In the genomic region with DNA sequence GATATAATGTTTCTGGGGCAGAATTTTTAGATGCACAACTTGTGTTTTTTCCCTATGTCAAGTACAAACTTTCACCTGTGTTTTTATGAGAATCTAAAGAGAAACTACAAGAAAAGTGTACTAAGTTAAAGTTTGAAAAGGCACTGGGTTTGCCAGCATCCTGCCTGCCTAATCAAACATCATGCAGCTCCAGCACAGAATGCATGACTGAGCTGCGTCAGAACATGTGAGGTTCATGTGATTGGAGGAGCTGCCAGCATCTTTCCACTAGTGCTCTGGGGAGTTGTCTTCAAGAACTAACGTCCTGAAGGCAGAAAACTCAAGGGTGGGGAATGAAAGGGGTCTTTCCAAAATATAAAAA, we compare ENCODE assay signal across 8 cellular contexts. TPM values are rescaled to one million over a fixed set of nuclear protein-coding genes. Genes with fewer than 3 reads are reported as not detected.
A peak's percentile ranks its signal among the peaks of the same experiment; 100 is the strongest.
DNase-seq lines count a peak whose midpoint lies in the region; ATAC-seq and TF ChIP-seq lines count a peak whose summit lies in the region.

No MANE protein-coding gene starts in this region.

- peak overlapping the region; percentile 26 for H3K27ac Mint-ChIP-seq in stimulated activated effector memory CD8-positive, alpha-beta T cell treated with anti-CD3 and anti-CD28 coated beads, Interleukin-12 subunit alpha, Interleukin-12 subunit beta, amount 100 ng/mL, for 72 hours

- H3K27ac ChIP-seq in A673 (ENCODE audit: low read depth, low read length, poor library complexity, severe bottlenecking) = no peak overlapping the region

- H3K4me1 Mint-ChIP-seq in stimulated activated effector memory CD8-positive, alpha-beta T cell treated with anti-CD3 and anti-CD28 coated beads, Interleukin-12 subunit alpha, Interleukin-12 subunit beta, amount 100 ng/mL, for 72 hours = peaks cover 46% of the 10 kb centered on the region

- no peak for TF ChIP-seq CTCF in A673 (conservative IDR thresholded peaks at IDR 0.05; ENCODE audit: low read depth, low read length)

- intact Hi-C loops in A673 (cut with micrococcal nuclease; ENCODE audit: unreplicated experiment) = loop anchor here (10.0 kb wide), 1 partner anchor 268 kb away; no protein-coding TSS in a partner anchor

- CTCF ChIA-PET in A673 (lab: Charles Lee) = interaction anchor here (0.5 kb wide), 1 partner anchor 9 kb away, joined by 3 read pairs; no protein-coding TSS in a partner anchor

- BruUV-seq in A673 (replicated peaks; lab: Mats Ljungman, UMichigan) = no TSS peak

- H3K36me3 ChIP-seq in A673 (ENCODE audit: insufficient read depth, low read length, poor library complexity, severe bottlenecking) = no peaks in the 10 kb centered on the region

- peak; percentile 40 for ATAC-seq in GM18870 (IDR thresholded peaks at IDR 0.05; ENCODE audit: unreplicated experiment)
- peak; percentile 50 for ATAC-seq in HG02798 (IDR thresholded peaks at IDR 0.05; ENCODE audit: poor library complexity, unreplicated experiment)
- no peak for ATAC-seq in stimulated activated effector memory CD8-positive, alpha-beta T cell treated with anti-CD3 and anti-CD28 coated beads, Interleukin-12 subunit alpha, Interleukin-12 subunit beta, amount 100 ng/mL, for 72 hours

- H3K4me1 ChIP-seq in A673 (ENCODE audit: insufficient read depth, low read length, poor library complexity, severe bottlenecking) = no peaks in the 10 kb centered on the region

- DNase-seq in T follicular helper cell (ENCODE audit: low read depth) = peak; percentile 21
- DNase-seq in fibroblast of peridontal ligament (ENCODE audit: extremely low read depth) = peak; percentile 92
- DNase-seq in stimulated activated effector memory CD8-positive, alpha-beta T cell treated with anti-CD3 and anti-CD28 coated beads, Interleukin-12 subunit alpha, Interleukin-12 subunit beta, amount 100 ng/mL, for 72 hours (ENCODE audit: low spot score in 2 of 2) = no peak
- no peak for DNase-seq in inferior parietal cortex (ENCODE audit: extremely low spot score)
- no peak for DNase-seq in A673 (ENCODE audit: low spot score)
- no peak for DNase-seq in NCI-H2196 treated with DMSO at 0.1 percent for 48 hours (lab: John Stamatoyannopoulos, UW; ENCODE audit: unreplicated experiment)

- H3K4me3 ChIP-seq in A673 (ENCODE audit: low read depth, low read length, poor library complexity, severe bottlenecking) = no peak overlapping the region

- no peak overlapping the region for H3K4me3 Mint-ChIP-seq in stimulated activated effector memory CD8-positive, alpha-beta T cell treated with anti-CD3 and anti-CD28 coated beads, Interleukin-12 subunit alpha, Interleukin-12 subunit beta, amount 100 ng/mL, for 72 hours

- H3K36me3 Mint-ChIP-seq in stimulated activated effector memory CD8-positive, alpha-beta T cell treated with anti-CD3 and anti-CD28 coated beads, Interleukin-12 subunit alpha, Interleukin-12 subunit beta, amount 100 ng/mL, for 72 hours = no peaks in the 10 kb centered on the region

- POLR2A ChIA-PET in A673 (lab: Charles Lee; ENCODE audit: low non-redundant PET) = no interaction called here

- no peaks in the 10 kb centered on the region for H3K27me3 ChIP-seq in A673 (replicated peaks; ENCODE audit: insufficient read depth, low read depth, low read length, poor library complexity)

- no peaks in the 10 kb centered on the region for H3K9me3 ChIP-seq in A673 (ENCODE audit: low read depth, low read length, poor library complexity, severe bottlenecking)

- no peaks in the 10 kb centered on the region for H3K9me3 Mint-ChIP-seq in stimulated activated effector memory CD8-positive, alpha-beta T cell treated with anti-CD3 and anti-CD28 coated beads, Interleukin-12 subunit alpha, Interleukin-12 subunit beta, amount 100 ng/mL, for 72 hours

RNA-seq across cellular contexts. Expression of a gene that starts 46.1 kb away (rescaled TPM):
- total RNA-seq in A673 (2021) = 23.3 and 24.7 TPM in 2 replicates

Comparison
In these comparisons a context has a peak if more than half of its experiments do, and no peak if none do; other contexts are left out.
1. DNase-seq: peak in T follicular helper cell (single experiment) and fibroblast of peridontal ligament (single experiment); none in stimulated activated effector memory CD8-positive, alpha-beta T cell treated with anti-CD3 and anti-CD28 coated beads, Interleukin-12 subunit alpha, Interleukin-12 subunit beta, amount 100 ng/mL, for 72 hours (0 of 2), inferior parietal cortex (single experiment), A673 (single experiment) and NCI-H2196 treated with DMSO at 0.1 percent for 48 hours (single experiment).